Comparison of ENCODE assay signal across 12 cellular contexts in genomic region chr1:66937529-66938234, GRCh38. TPM values are rescaled to one million over a fixed set of nuclear protein-coding genes. Genes with fewer than 3 reads are reported as not detected.
DNase-seq lines count a peak whose midpoint lies in the region; ATAC-seq, FAIRE-seq and TF ChIP-seq lines count a peak whose summit lies in the region.
"Had no signal": no experiment of that assay in that cellular context is flagged by ENCODE, and none has a peak within 500 bp of the region (broad histone marks: within the 10 kb centered on the region; RNA-seq: fewer than 3 reads in every experiment).

No MANE protein-coding gene starts in this region.

- H3K36me3 ChIP-seq in SU-DHL-6 (ENCODE audit: low read length), result peaks cover 23% of the 10 kb centered on the region; the same call in 1 of the 2 replicates
- H3K36me3 ChIP-seq: Peyer's patch had no signal

- no peak overlapping the region for H2AFZ ChIP-seq in SU-DHL-6 (ENCODE audit: low read depth, low read length, severe bottlenecking)

- TF ChIP-seq CTCF in A549 (IDR thresholded peaks at IDR 0.05) (no peak), D721Med (IDR thresholded peaks at IDR 0.05; ENCODE audit: insufficient read depth, missing control alignments) (no peak), SU-DHL-6 (IDR thresholded peaks at IDR 0.05; ENCODE audit: insufficient read depth, low read length, poor library complexity, severe bottlenecking) (no peak)

- peaks cover 39% of the 10 kb centered on the region for H4K20me1 ChIP-seq in SU-DHL-6 (ENCODE audit: low read depth, low read length)

- no peaks in the 10 kb centered on the region for H3K9me2 ChIP-seq in SU-DHL-6 (replicated peaks; ENCODE audit: insufficient read depth, low read length)

- FAIRE-seq in A549 (lab: Jason Lieb, UNC) (no peak), D721Med (lab: Jason Lieb, UNC) (peak; percentile 58)
- FAIRE-seq: H1 had no signal

- 38% methylated on average over 1 of the region's 1 CpG for WGBS in A549 (ENCODE audit: missing lambda C conversion rate)

- no peak for TF ChIP-seq EP300 in A549 (IDR thresholded peaks at IDR 0.05)

- H3K79me2 ChIP-seq in SU-DHL-6 (ENCODE audit: insufficient read depth, low read length), result peaks cover 100% of the 10 kb centered on the region

- H3K27me3 ChIP-seq in SU-DHL-6 (ENCODE audit: low read length), result no peaks in the 10 kb centered on the region
- H3K27me3 ChIP-seq: Peyer's patch had no signal

- ATAC-seq in A549 (no peak), left lobe of liver (peak; percentile 70), HG03045 (IDR thresholded peaks at IDR 0.05; ENCODE audit: unreplicated experiment) (no peak), GM19328 (IDR thresholded peaks at IDR 0.05; ENCODE audit: unreplicated experiment) (no peak)
- ATAC-seq: right cardiac atrium had no signal

- peak overlapping the region in 1 of 2 experiments; percentile 62; a peak in 2 of 6 replicates for H3K27ac ChIP-seq in A549
- H3K27ac ChIP-seq in SU-DHL-6 (ENCODE audit: low read depth, low read length), result no peak overlapping the region
- H3K27ac ChIP-seq: Peyer's patch had no signal

- CTCF ChIA-PET in A549 (lab: Yijun Ruan, JAX), result no interaction called here

- no peak overlapping the region for H3K9ac ChIP-seq in SU-DHL-6 (ENCODE audit: low read length)

- H3K9me3 ChIP-seq in A549 (no peaks in the 10 kb centered on the region), SU-DHL-6 (ENCODE audit: insufficient read depth, low read length) (no peaks in the 10 kb centered on the region)
- H3K9me3 ChIP-seq: Peyer's patch had no signal

- peaks cover 8% of the 10 kb centered on the region; the same call in 1 of the 2 replicates for H3F3A ChIP-seq in SU-DHL-6 (ENCODE audit: insufficient read depth)

- no peak for TF ChIP-seq RAD21 in A549 (conservative IDR thresholded peaks at IDR 0.05 in 1 of 2, IDR thresholded peaks at IDR 0.05 in 1 of 2)

- TF ChIP-seq POLR2A in A549 (IDR thresholded peaks at IDR 0.05; ENCODE audit: low read length), result no peak

- H3K4me3 ChIP-seq in A549 (no peak overlapping the region), SU-DHL-6 (ENCODE audit: insufficient read depth, low read length, poor library complexity, severe bottlenecking) (no peak overlapping the region)
- H3K4me3 ChIP-seq: Peyer's patch had no signal

- H3K4me2 ChIP-seq in A549 (peak overlapping the region; percentile 50; the same call in 2 of the 3 replicates), SU-DHL-6 (ENCODE audit: low read depth, low read length, poor library complexity, severe bottlenecking) (peak overlapping the region; percentile 4)

- DNase-seq in A549 (ENCODE audit: low read depth in 1 of 2, low spot score in 1 of 2) (no peak), D721Med (ENCODE audit: insufficient read length, low spot score) (no peak), left lobe of liver (ENCODE audit: low spot score) (no peak), NCI-H510A (lab: John Stamatoyannopoulos, UW) (no peak)
- DNase-seq: NCI-H774, nucleus accumbens, Peyer's patch, right cardiac atrium had no signal

- POLR2A ChIA-PET in A549 (lab: Yijun Ruan, JAX), result interaction anchor here (1.3 kb wide), 1 partner anchor 8 kb away, joined by 5 read pairs; no protein-coding TSS in a partner anchor

- H3K4me1 ChIP-seq in A549, result peaks cover 59% of the 10 kb centered on the region

TF ChIP-seq in A549, 52 proteins besides CTCF, POLR2A, EP300 and RAD21:
- TF ChIP-seq HMGXB4 (CRISPR knock-in tag; IDR thresholded peaks at IDR 0.05; ENCODE audit: borderline replicate concordance) (no peak), MAFK (IDR thresholded peaks at IDR 0.05; ENCODE audit: partially characterized antibody) (peak; percentile 44)
- TF ChIP-seq, protein P1, sequence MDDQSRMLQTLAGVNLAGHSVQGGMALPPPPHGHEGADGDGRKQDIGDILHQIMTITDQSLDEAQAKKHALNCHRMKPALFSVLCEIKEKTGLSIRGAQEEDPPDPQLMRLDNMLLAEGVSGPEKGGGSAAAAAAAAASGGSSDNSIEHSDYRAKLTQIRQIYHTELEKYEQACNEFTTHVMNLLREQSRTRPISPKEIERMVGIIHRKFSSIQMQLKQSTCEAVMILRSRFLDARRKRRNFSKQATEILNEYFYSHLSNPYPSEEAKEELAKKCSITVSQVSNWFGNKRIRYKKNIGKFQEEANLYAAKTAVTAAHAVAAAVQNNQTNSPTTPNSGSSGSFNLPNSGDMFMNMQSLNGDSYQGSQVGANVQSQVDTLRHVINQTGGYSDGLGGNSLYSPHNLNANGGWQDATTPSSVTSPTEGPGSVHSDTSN (IDR thresholded peaks at IDR 0.05), result no peak

RNA-seq across cellular contexts. Expression of gene MIER1, which starts 12.9 kb away (rescaled TPM):
- polyA plus RNA-seq in A549 (2011; rRNA removed), result 13.1 and 22.6 TPM in 2 replicates
- polyA plus RNA-seq in A549 (2012; cell fraction: cytosol; rRNA removed), result 2.5 and 2.8 TPM in 2 replicates
- 1.4 and 2.4 TPM in 2 replicates for polyA plus RNA-seq in A549 (2012; cell fraction: nucleus; rRNA removed)
- polyA plus RNA-seq in A549 (2017; fragmentation: RNase III; extraction: RNeasy Plus Mini Kit Qiagen cat#74134 plus additional on column Dnase treatment), result 11.9 to 13.5 TPM (median 12.2 TPM) in 3 replicates
- 11.1 and 11.4 TPM in 2 replicates for polyA minus RNA-seq in A549 (2011; rRNA and poly(A)+ RNA removed)
- 12.7 TPM for total RNA-seq in left lobe of liver

RNA-seq across cellular contexts. Expression of gene DNAI4, which starts 13.0 kb away (rescaled TPM):
- 2.2 and 4.7 TPM in 2 replicates for polyA plus RNA-seq in A549 (2011; rRNA removed)
- 0.13 and 0.17 TPM in 2 replicates for polyA plus RNA-seq in A549 (2012; cell fraction: cytosol; rRNA removed)
- 0.12 and 0.24 TPM in 2 replicates for polyA plus RNA-seq in A549 (2012; cell fraction: nucleus; rRNA removed)
- 1.0 to 2.2 TPM (median 1.3 TPM) in 3 replicates for polyA plus RNA-seq in A549 (2017; fragmentation: RNase III; extraction: RNeasy Plus Mini Kit Qiagen cat#74134 plus additional on column Dnase treatment)
- 0.62 and 1.3 TPM in 2 replicates for polyA minus RNA-seq in A549 (2011; rRNA and poly(A)+ RNA removed)
- 1.4 TPM for total RNA-seq in left lobe of liver
